ENCODE assay signal across 8 cellular contexts in genomic region chr11:43682081-43682480, GRCh38. TPM values are rescaled to one million over a fixed set of nuclear protein-coding genes. Genes with fewer than 3 reads are reported as not detected.
DNase-seq lines count a peak whose midpoint lies in the region; ATAC-seq and TF ChIP-seq lines count a peak whose summit lies in the region.
"Not testable (repeated sequence)": the region's sequence is repeated elsewhere in the genome, so short reads cannot be mapped to it uniquely, and the experiment has no call there.

No MANE protein-coding gene starts in this region.

- not testable (repeated sequence) for DNase-seq in CD4-positive, alpha-beta memory T cell; IMR-90; activated T-cell treated with anti-CD3 and anti-CD28 coated beads, Interleukin-2, amount 50 U/mL, for 72 hours; dorsolateral prefrontal cortex; iPS DF 6.9 (ENCODE audit: low read depth, low spot score); nephron progenitor cell; testis
- DNase-seq in RKO (ENCODE audit: low spot score) = peak; percentile 18

- H3K36me3 ChIP-seq in CD4-positive, alpha-beta memory T cell (ENCODE audit: insufficient read depth, low read length); IMR-90 (ENCODE audit: control insufficient read depth, insufficient read depth, low read length); iPS DF 6.9 (ENCODE audit: control insufficient read depth, insufficient read depth, low read length); testis (ENCODE audit: low read depth, missing control alignments): not testable (repeated sequence)

- peak overlapping the region; percentile 87 for H3K27ac ChIP-seq in CD4-positive, alpha-beta memory T cell (ENCODE audit: low read depth, low read length)
- H3K27ac ChIP-seq in IMR-90 (ENCODE audit: insufficient read depth, low read length); iPS DF 6.9 (ENCODE audit: low read length): not testable (repeated sequence)
- peak overlapping the region in 4 of 59 donors; percentile 93 to 96 (median 96) for H3K27ac ChIP-seq in dorsolateral prefrontal cortex
- H3K27ac ChIP-seq in testis = peak overlapping the region; percentile 89 to 92

- H2BK20ac ChIP-seq in IMR-90 (ENCODE audit: low read depth, low read length) = not testable (repeated sequence)

- not testable (repeated sequence) for H2AK5ac ChIP-seq in IMR-90 (ENCODE audit: low read depth, low read length)

- WGBS in IMR-90 (ENCODE audit: extremely low coverage in 2 of 2, insufficient read length in 1 of 2), 2 experiments = no CpG with 5 or more reads among the region's 11 CpGs
- WGBS in iPS DF 6.9 (ENCODE audit: insufficient coverage, insufficient read length) = no CpG with 5 or more reads among the region's 11 CpGs
- WGBS in testis, 2 donors = 68 to 70% methylated on average over 11 of the region's 11 CpGs

- not testable (repeated sequence) for TF ChIP-seq POLR2A in IMR-90 (IDR thresholded peaks at IDR 0.05; ENCODE audit: low read depth, low read length); testis (IDR thresholded peaks at IDR 0.05)

- H4K5ac ChIP-seq in IMR-90 (ENCODE audit: low read depth, low read length) = not testable (repeated sequence)

- not testable (repeated sequence) for H3K9me3 Mint-ChIP-seq in CD4-positive, alpha-beta memory T cell; activated T-cell treated with anti-CD3 and anti-CD28 coated beads, Interleukin-2, amount 50 U/mL, for 72 hours
- H3K9me3 Mint-ChIP-seq in nephron progenitor cell = peaks cover 47% of the 10 kb centered on the region

- not testable (repeated sequence) for H3K23ac ChIP-seq in IMR-90 (ENCODE audit: low read depth, low read length)

- peaks cover 15 to 37% of the 10 kb centered on the region in 2 experiments for H3K79me1 ChIP-seq in IMR-90 (ENCODE audit: low read depth in 1 of 2, low read length in 2 of 2)

- CTCF ChIA-PET in CD4-positive, alpha-beta memory T cell (lab: Charles Lee; ENCODE audit: partially characterized antibody); IMR-90 (lab: Yijun Ruan, JAX): not testable (repeated sequence)

- BruUV-seq in IMR-90 (replicated peaks; lab: Mats Ljungman, UMichigan) = not testable (repeated sequence)

- H3K27me3 Mint-ChIP-seq in CD4-positive, alpha-beta memory T cell; activated T-cell treated with anti-CD3 and anti-CD28 coated beads, Interleukin-2, amount 50 U/mL, for 72 hours (ENCODE audit: low read depth); nephron progenitor cell (ENCODE audit: low read depth, poor library complexity): not testable (repeated sequence)

- not testable (repeated sequence) for H3K4me3 ChIP-seq in CD4-positive, alpha-beta memory T cell (ENCODE audit: low read length in 2 of 2)
- H3K4me3 ChIP-seq in IMR-90 (ENCODE audit: insufficient read depth, low read depth, low read length) (peak overlapping the region; percentile 65), dorsolateral prefrontal cortex (peak overlapping the region in 53 of 59 donors; percentile 60 to 100 (median 93)), iPS DF 6.9 (ENCODE audit: low read length) (peak overlapping the region; percentile 8; the same call in 1 of the 2 replicates), testis (peak overlapping the region in 1 of 2 donors; percentile 90)

- intact Hi-C loops in CD4-positive, alpha-beta memory T cell (cut with micrococcal nuclease) = loop anchor here (5.0 kb wide), 1 partner anchor 185 kb away; no protein-coding TSS in a partner anchor
- intact Hi-C loops in IMR-90 (cut with micrococcal nuclease) = loop anchor here (5.0 kb wide), 1 partner anchor 120 kb away; no protein-coding TSS in a partner anchor
- intact Hi-C loops in dorsolateral prefrontal cortex (cut with DNase I); testis (cut with DNase I; ENCODE audit: low total_unique reads): not testable (repeated sequence)

- in situ Hi-C loops in IMR-90 (cut with MboI; ENCODE audit: low sequenced_read_pairs) = not testable (repeated sequence)

- H3K9ac ChIP-seq in IMR-90 (ENCODE audit: low read depth, low read length) = peak overlapping the region; percentile 86; the same call in 1 of the 2 replicates

- not testable (repeated sequence) for H3K14ac ChIP-seq in IMR-90 (replicated peaks; ENCODE audit: low read depth, low read length)

- not testable (repeated sequence) for H2BK15ac ChIP-seq in IMR-90 (ENCODE audit: low read depth, low read length)

- not testable (repeated sequence) for H3K9me3 ChIP-seq in CD4-positive, alpha-beta memory T cell (ENCODE audit: control insufficient read depth in 1 of 2, low read length in 2 of 2); IMR-90 (ENCODE audit: control insufficient read depth, insufficient read depth, low read length); iPS DF 6.9 (ENCODE audit: control insufficient read depth, insufficient read depth, low read length); testis

- not testable (repeated sequence) for H3K4ac ChIP-seq in IMR-90 (ENCODE audit: low read depth, low read length)

- H3K36me3 Mint-ChIP-seq in CD4-positive, alpha-beta memory T cell = peaks cover 19 to 21% of the 10 kb centered on the region in 2 donors
- peaks cover 24 to 25% of the 10 kb centered on the region in 2 donors for H3K36me3 Mint-ChIP-seq in activated T-cell treated with anti-CD3 and anti-CD28 coated beads, Interleukin-2, amount 50 U/mL, for 72 hours (ENCODE audit: insufficient read depth in 2 of 2)
- H3K36me3 Mint-ChIP-seq in nephron progenitor cell (ENCODE audit: low read depth) = peaks cover 60% of the 10 kb centered on the region

- not testable (repeated sequence) for H4K20me1 ChIP-seq in IMR-90 (ENCODE audit: insufficient read depth, low read length)

- peaks cover 17 to 36% (median 23%) of the 10 kb centered on the region in 4 donors for H3K4me1 Mint-ChIP-seq in CD4-positive, alpha-beta memory T cell
- H3K4me1 Mint-ChIP-seq in activated T-cell treated with anti-CD3 and anti-CD28 coated beads, Interleukin-2, amount 50 U/mL, for 72 hours (ENCODE audit: low read depth) = peaks cover 53% of the 10 kb centered on the region
- peaks cover 33% of the 10 kb centered on the region for H3K4me1 Mint-ChIP-seq in nephron progenitor cell

- H2BK120ac ChIP-seq in IMR-90 (ENCODE audit: low read depth, low read length) = not testable (repeated sequence)

- TF ChIP-seq CTCF in IMR-90 (conservative IDR thresholded peaks at IDR 0.05; ENCODE audit: low read depth, low read length); dorsolateral prefrontal cortex (IDR thresholded peaks at IDR 0.05 in 54 of 56, conservative IDR thresholded peaks at IDR 0.05 in 2 of 56; ENCODE audit: low read depth in 1 of 56, partially characterized antibody in 56 of 56); nephron progenitor cell (IDR thresholded peaks at IDR 0.05); testis (IDR thresholded peaks at IDR 0.05): not testable (repeated sequence)

- not testable (repeated sequence) for H4K91ac ChIP-seq in IMR-90 (ENCODE audit: insufficient read depth, low read depth, low read length)

- H2AFZ ChIP-seq in IMR-90 (replicated peaks; ENCODE audit: low read length, poor library complexity) = not testable (repeated sequence)

- H3K4me2 ChIP-seq in IMR-90 (ENCODE audit: low read depth, low read length) = peak overlapping the region; percentile 77

- not testable (repeated sequence) for H2AK9ac ChIP-seq in IMR-90 (replicated peaks; ENCODE audit: low read depth, low read length, poor library complexity)

- peaks cover 12% of the 10 kb centered on the region for H3K4me1 ChIP-seq in CD4-positive, alpha-beta memory T cell (ENCODE audit: insufficient read depth, low read length)
- not testable (repeated sequence) for H3K4me1 ChIP-seq in IMR-90 (ENCODE audit: control insufficient read depth, insufficient read depth, low read length); iPS DF 6.9 (ENCODE audit: control insufficient read depth, insufficient read depth, low read length); testis

- POLR2A ChIA-PET in CD4-positive, alpha-beta memory T cell (lab: Charles Lee; ENCODE audit: partially characterized antibody); IMR-90 (lab: Charles Lee; ENCODE audit: unreplicated experiment): not testable (repeated sequence)

- H3K4me3 Mint-ChIP-seq in CD4-positive, alpha-beta memory T cell = peak overlapping the region; percentile 68 to 96 (median 92)
- peak overlapping the region; percentile 94 to 100 for H3K4me3 Mint-ChIP-seq in activated T-cell treated with anti-CD3 and anti-CD28 coated beads, Interleukin-2, amount 50 U/mL, for 72 hours
- H3K4me3 Mint-ChIP-seq in nephron progenitor cell = peak overlapping the region; percentile 98

- not testable (repeated sequence) for TF ChIP-seq RAD21 in IMR-90 (IDR thresholded peaks at IDR 0.05; ENCODE audit: low read length)

- H4K8ac ChIP-seq in IMR-90 (ENCODE audit: low read depth in 2 of 2, low read length in 2 of 2) = not testable (repeated sequence)

- not testable (repeated sequence) for H3K9me1 ChIP-seq in IMR-90 (ENCODE audit: insufficient read depth, low read length)

- not testable (repeated sequence) for H3K56ac ChIP-seq in IMR-90 (ENCODE audit: extremely low read depth, insufficient read depth, low read length)

- dilution Hi-C loops in IMR-90 (cut with HindIII; ENCODE audit: low sequenced_read_pairs, unreplicated experiment) = not testable (repeated sequence)

- H3K27ac Mint-ChIP-seq in CD4-positive, alpha-beta memory T cell = peak overlapping the region in 6 of 7 donors; percentile 79 to 99 (median 98)
- H3K27ac Mint-ChIP-seq in activated T-cell treated with anti-CD3 and anti-CD28 coated beads, Interleukin-2, amount 50 U/mL, for 72 hours = peak overlapping the region; percentile 98
- H3K27ac Mint-ChIP-seq in nephron progenitor cell = peak overlapping the region; percentile 99

- peak overlapping the region; percentile 7 for H2BK5ac ChIP-seq in IMR-90 (ENCODE audit: low read depth, low read length, poor library complexity, severe bottlenecking)

- not testable (repeated sequence) for H3K27me3 ChIP-seq in CD4-positive, alpha-beta memory T cell (ENCODE audit: insufficient read depth, low read length); IMR-90 (ENCODE audit: control insufficient read depth, insufficient read depth, low read length); dorsolateral prefrontal cortex; iPS DF 6.9 (ENCODE audit: control insufficient read depth, insufficient read depth, low read length); testis

- not testable (repeated sequence) for ATAC-seq in IMR-90 (ENCODE audit: low read depth); activated T-cell treated with anti-CD3 and anti-CD28 coated beads, Interleukin-2, amount 50 U/mL, for 72 hours (replicated peaks in 1 of 2)

- H3K18ac ChIP-seq in IMR-90 (ENCODE audit: low read depth, low read length) = not testable (repeated sequence)

RNA-seq across cellular contexts. Expression of gene HSD17B12, which starts 1.5 kb away (rescaled TPM):
- total RNA-seq in CD4-positive, alpha-beta memory T cell = 10 to 100 TPM; 14.0 to 17.9 TPM
- 10 to 100 TPM; 19.8 to 39.0 TPM for polyA plus RNA-seq in CD4-positive, alpha-beta memory T cell
- total RNA-seq in IMR-90 (2012; rRNA removed) (44.6 and 61.1 TPM in 2 replicates), dorsolateral prefrontal cortex (100 to 1,000 TPM in 48 of 120 experiments, 10 to 100 TPM in 72; 63.4 to 147 (median 97.4) TPM), testis (100 to 1,000 TPM in 1 of 2 donors, 10 to 100 TPM in 1; 93.5 to 113 TPM)
- polyA plus RNA-seq in IMR-90 (2012; rRNA removed) (32.9 and 38.0 TPM in 2 replicates), testis (ENCODE audit: insufficient read depth, low read depth, low replicate concordance) (59.6 TPM)
- 8.9 and 11.8 TPM in 2 replicates for polyA plus RNA-seq in IMR-90 (2012; cell fraction: cytosol; rRNA removed)
- 3.2 and 30.0 TPM in 2 replicates for polyA plus RNA-seq in IMR-90 (2012; cell fraction: nucleus; rRNA removed; ENCODE audit: low replicate concordance)
- 10 to 100 TPM; 46.2 to 49.0 TPM for total RNA-seq in activated T-cell treated with anti-CD3 and anti-CD28 coated beads, Interleukin-2, amount 50 U/mL, for 72 hours
